27 cellular contexts compared by ENCODE assay signal in genomic region chr2:67583185-67583584, GRCh38.
DNase-seq lines count a peak whose midpoint lies in the region; ATAC-seq, FAIRE-seq and TF ChIP-seq lines count a peak whose summit lies in the region.
"Had no signal": no experiment of that assay in that cellular context is flagged by ENCODE, and none has a peak within 500 bp of the region (broad histone marks: within the 10 kb centered on the region; RNA-seq: fewer than 3 reads in every experiment).

No MANE protein-coding gene starts in this region.

- H3K4me1 ChIP-seq in HepG2 (ENCODE audit: insufficient read depth, low read length) (no peaks in the 10 kb centered on the region), right lobe of liver (no peaks in the 10 kb centered on the region), adipocyte (ENCODE audit: control insufficient read depth, insufficient read depth, low read length) (no peaks in the 10 kb centered on the region), astrocyte (ENCODE audit: insufficient read depth, low read length) (no peaks in the 10 kb centered on the region)
- H3K4me1 ChIP-seq: BE2C had no signal

- CTCF ChIA-PET in HepG2 (lab: Yijun Ruan, JAX; ENCODE audit: low intra/inter-chr PET ratio, low total read pairs) = no interaction called here

- H3K36me3 Mint-ChIP-seq in astrocyte (ENCODE audit: low read depth, unreplicated experiment) = peaks cover 2% of the 10 kb centered on the region
- H3K36me3 Mint-ChIP-seq: CD14-positive monocyte; CD4-positive, CD25-positive, alpha-beta regulatory T cell had no signal

- no peaks in the 10 kb centered on the region for H3K27me3 ChIP-seq in HepG2 (ENCODE audit: control insufficient read depth in 1 of 2, insufficient read depth in 2 of 2, low read length in 2 of 2)
- H3K27me3 ChIP-seq in right lobe of liver = no peaks in the 10 kb centered on the region
- no peaks in the 10 kb centered on the region for H3K27me3 ChIP-seq in adipocyte (replicated peaks; ENCODE audit: control insufficient read depth, insufficient read depth, low read length)
- no peaks in the 10 kb centered on the region for H3K27me3 ChIP-seq in astrocyte (ENCODE audit: insufficient read depth, low read length)
- H3K27me3 ChIP-seq: BE2C, BLaER1 had no signal

- no peaks in the 10 kb centered on the region for H3K36me3 ChIP-seq in HepG2 (replicated peaks in 1 of 2; ENCODE audit: control insufficient read depth in 1 of 2, insufficient read depth in 2 of 2, low read length in 2 of 2)
- no peaks in the 10 kb centered on the region for H3K36me3 ChIP-seq in right lobe of liver
- H3K36me3 ChIP-seq in adipocyte (ENCODE audit: control insufficient read depth, insufficient read depth, low read length, severe bottlenecking) = no peaks in the 10 kb centered on the region
- H3K36me3 ChIP-seq in astrocyte (ENCODE audit: insufficient read depth, low read length) = no peaks in the 10 kb centered on the region
- H3K36me3 ChIP-seq: BE2C, BLaER1 had no signal

- FAIRE-seq in HepG2 (lab: Jason Lieb, UNC) (no peak), astrocyte (lab: Jason Lieb, UNC) (peak; percentile 20)
- FAIRE-seq: A204.1, GM12878, GM12892, GM18507 had no signal

- POLR2A ChIA-PET in HepG2 (lab: Yijun Ruan, JAX) = no interaction called here

- 40% methylated on average over 2 of the region's 2 CpGs for WGBS in HepG2 (ENCODE audit: low lambda C conversion rate)
- 80% methylated on average over 2 of the region's 2 CpGs for WGBS in right lobe of liver (ENCODE audit: insufficient coverage, low coverage, low lambda C conversion rate, missing lambda C conversion rate)

- in situ Hi-C loops in HepG2 (cut with HindIII; ENCODE audit: extremely low pct_ligation_motif_present, low pct_unique_long_range_greater_than_20kb) = no loop called here

- no peak for TF ChIP-seq RAD21 in HepG2 (CRISPR knock-in tag; IDR thresholded peaks at IDR 0.05)

- H3K27ac ChIP-seq in HepG2 (ENCODE audit: extremely low read length, insufficient read depth, low read length) (no peak overlapping the region), right lobe of liver (no peak overlapping the region), astrocyte (ENCODE audit: low read depth, low read length) (no peak overlapping the region)
- H3K27ac ChIP-seq: BLaER1 had no signal

- H3K9me3 ChIP-seq in HepG2 (ENCODE audit: low read length) = peaks cover 95% of the 10 kb centered on the region
- H3K9me3 ChIP-seq in right lobe of liver = peaks cover 0 to 4% (median 0%) of the 10 kb centered on the region in 4 donors
- H3K9me3 ChIP-seq in adipocyte (ENCODE audit: control insufficient read depth, low read length) = peaks cover 62% of the 10 kb centered on the region
- no peaks in the 10 kb centered on the region for H3K9me3 ChIP-seq in astrocyte (ENCODE audit: insufficient read depth, low read depth, low read length)
- H3K9me3 ChIP-seq: BE2C had no signal

- no peak overlapping the region for H3K4me3 Mint-ChIP-seq in astrocyte (ENCODE audit: unreplicated experiment)
- H3K4me3 Mint-ChIP-seq: CD14-positive monocyte; CD4-positive, alpha-beta memory T cell; CD4-positive, CD25-positive, alpha-beta regulatory T cell; CD8-positive, alpha-beta memory T cell had no signal

- TF ChIP-seq EP300 in HepG2 (IDR thresholded peaks at IDR 0.05; ENCODE audit: low read depth in 2 of 2, low read length in 2 of 2) (no peak), HepG2 (CRISPR knock-in tag; IDR thresholded peaks at IDR 0.05; ENCODE audit: borderline replicate concordance) (no peak)

- H3K27me3 Mint-ChIP-seq in astrocyte (ENCODE audit: low read depth, unreplicated experiment) = no peaks in the 10 kb centered on the region
- H3K27me3 Mint-ChIP-seq: CD4-positive, alpha-beta memory T cell; CD4-positive, CD25-positive, alpha-beta regulatory T cell; CD8-positive, alpha-beta memory T cell had no signal

- no peak overlapping the region for H2AFZ ChIP-seq in HepG2 (ENCODE audit: low read length)
- H2AFZ ChIP-seq in astrocyte (ENCODE audit: low read depth, low read length) = no peak overlapping the region

- H3K4me1 Mint-ChIP-seq in astrocyte (ENCODE audit: low read depth, unreplicated experiment) = no peaks in the 10 kb centered on the region
- H3K4me1 Mint-ChIP-seq: CD14-positive monocyte; CD4-positive, alpha-beta memory T cell; CD4-positive, CD25-positive, alpha-beta regulatory T cell; CD8-positive, alpha-beta memory T cell had no signal

- TF ChIP-seq POLR2A in HepG2 (IDR thresholded peaks at IDR 0.05; ENCODE audit: insufficient read depth in 1 of 2, low read depth in 2 of 2, low read length in 2 of 2) (no peak), right lobe of liver (IDR thresholded peaks at IDR 0.05) (no peak)

- no peak overlapping the region for H3K4me2 ChIP-seq in HepG2 (ENCODE audit: low read depth, low read length)
- H3K4me2 ChIP-seq in astrocyte (ENCODE audit: low read length) = no peak overlapping the region
- H3K4me2 ChIP-seq: BLaER1 had no signal

- no peak for ATAC-seq in HepG2
- no peak for ATAC-seq in right lobe of liver
- no peak for ATAC-seq in HG03045 (IDR thresholded peaks at IDR 0.05; ENCODE audit: unreplicated experiment)
- ATAC-seq: GM12878 had no signal

- H4K20me1 ChIP-seq in HepG2 (ENCODE audit: insufficient read depth, low read length) = no peaks in the 10 kb centered on the region
- no peaks in the 10 kb centered on the region for H4K20me1 ChIP-seq in astrocyte (ENCODE audit: insufficient read depth, low read length)
- H4K20me1 ChIP-seq: BLaER1 had no signal

- BruUV-seq in HepG2 (replicated peaks; lab: Mats Ljungman, UMichigan) = no TSS peak

- peaks cover 34% of the 10 kb centered on the region for H3K9me3 Mint-ChIP-seq in astrocyte (ENCODE audit: unreplicated experiment)

- intact Hi-C loops in HepG2 (cut with micrococcal nuclease; ENCODE audit: unreplicated experiment) (no loop called here), right lobe of liver (cut with DNase I) (no loop called here)

- no peak overlapping the region for H3K27ac Mint-ChIP-seq in astrocyte (ENCODE audit: unreplicated experiment)
- H3K27ac Mint-ChIP-seq: CD14-positive monocyte; CD4-positive, alpha-beta memory T cell; CD4-positive, CD25-positive, alpha-beta regulatory T cell; CD8-positive, alpha-beta memory T cell had no signal

- H3K79me2 ChIP-seq in HepG2 (ENCODE audit: insufficient read depth, low read length) = no peaks in the 10 kb centered on the region
- no peaks in the 10 kb centered on the region for H3K79me2 ChIP-seq in astrocyte (ENCODE audit: insufficient read depth, low read length)

- TF ChIP-seq CTCF in HepG2 (CRISPR knock-in tag; IDR thresholded peaks at IDR 0.05) (no peak), right lobe of liver (IDR thresholded peaks at IDR 0.05) (no peak), astrocyte (IDR thresholded peaks at IDR 0.05; ENCODE audit: insufficient read depth, low read depth, low read length) (no peak)

- H3K9ac ChIP-seq in HepG2 (ENCODE audit: insufficient read depth, low read depth, low read length) = no peak overlapping the region
- H3K9ac ChIP-seq in adipocyte (ENCODE audit: low read length) = no peak overlapping the region
- no peak overlapping the region for H3K9ac ChIP-seq in astrocyte (ENCODE audit: low read length)
- H3K9ac ChIP-seq: BLaER1 had no signal

- DNase-seq in HepG2 (ENCODE audit: low spot score) (no peak), right lobe of liver (no peak), adipocyte (ENCODE audit: low read depth) (no peak), astrocyte (ENCODE audit: low read depth) (no peak), NCI-H1436 treated with DMSO at 0.1 percent for 48 hours (lab: John Stamatoyannopoulos, UW) (no peak)
- DNase-seq: 8988T; ACHN; BE2C; C1 segment of cervical spinal cord; CD4-positive, alpha-beta memory T cell; CD4-positive, CD25-positive, alpha-beta regulatory T cell; CD8-positive, alpha-beta memory T cell; COR-L47; DMS 273 treated with DMSO at 0.1 percent for 48 hours; DMS153; DMS53; DMS79; DND-41; EL; GDM1 had no signal

- no peak overlapping the region for H3K4me3 ChIP-seq in HepG2 (replicated peaks in 1 of 3; ENCODE audit: insufficient read depth in 1 of 3, low read depth in 2 of 3, low read length in 3 of 3)
- H3K4me3 ChIP-seq in right lobe of liver = no peak overlapping the region
- H3K4me3 ChIP-seq in adipocyte (ENCODE audit: low read length) = peak overlapping the region; percentile 27
- H3K4me3 ChIP-seq in astrocyte (ENCODE audit: insufficient read depth, low read depth, low read length) = no peak overlapping the region
- H3K4me3 ChIP-seq: BLaER1, GM12878 had no signal

TF ChIP-seq in HepG2, 621 proteins besides CTCF, POLR2A, EP300 and RAD21:
- TF ChIP-seq ZNF337 (CRISPR knock-in tag; IDR thresholded peaks at IDR 0.05; ENCODE audit: borderline replicate concordance, low read depth) = peak; percentile 82; the same call in 1 of the 2 replicates
- TF ChIP-seq ZBTB25 (CRISPR knock-in tag; IDR thresholded peaks at IDR 0.05) = no peak
